9 cellular contexts compared by ENCODE assay signal in the genomic region with DNA sequence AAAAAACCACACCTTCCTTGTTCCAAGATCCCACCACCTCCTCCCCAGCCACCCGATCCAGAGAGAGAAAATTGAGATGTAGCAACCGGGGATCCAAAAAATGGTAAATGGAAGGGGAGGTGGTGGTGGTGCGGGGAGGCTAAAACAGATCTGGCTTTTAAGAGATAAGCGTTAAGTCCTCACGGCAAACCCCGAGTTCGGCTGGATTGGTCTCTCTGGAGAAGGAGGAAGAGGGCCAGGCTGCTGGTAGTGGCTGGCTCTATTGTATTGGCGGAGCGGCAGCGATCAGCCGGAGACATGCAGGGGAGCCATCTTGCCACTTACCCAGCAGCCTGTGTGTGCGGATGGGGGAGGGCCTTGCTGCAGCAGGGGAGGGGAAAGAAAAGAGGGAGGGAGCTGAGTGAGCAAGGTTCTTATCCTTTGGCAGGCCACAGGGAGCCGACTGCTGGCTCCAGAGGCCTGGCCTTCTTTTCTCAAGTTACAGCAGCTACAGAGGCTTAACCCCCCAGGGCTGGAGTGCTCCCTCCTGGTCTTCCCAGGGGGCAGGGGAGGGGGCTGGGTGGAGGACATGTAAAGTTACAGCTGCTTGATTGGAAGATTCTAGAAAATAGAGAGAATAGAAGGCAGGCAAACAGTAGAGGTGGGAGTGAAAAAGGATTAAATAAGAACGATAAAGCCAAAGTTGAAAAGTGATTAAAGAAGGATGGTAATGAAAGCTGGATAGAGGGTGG. TPM values are rescaled to one million over a fixed set of nuclear protein-coding genes. Genes with fewer than 3 reads are reported as not detected.
A peak's percentile ranks its signal among the peaks of the same experiment; 100 is the strongest.
DNase-seq lines count a peak whose midpoint lies in the region; ATAC-seq and TF ChIP-seq lines count a peak whose summit lies in the region.
"Had no signal": no experiment of that assay in that cellular context is flagged by ENCODE, and none has a peak within 500 bp of the region (broad histone marks: within the 10 kb centered on the region; RNA-seq: fewer than 3 reads in every experiment).

No MANE protein-coding gene starts in this region.

- no peaks in the 10 kb centered on the region for H3K9me3 Mint-ChIP-seq in Caco-2 (ENCODE audit: unreplicated experiment)
- H3K9me3 Mint-ChIP-seq in activated T-cell treated with anti-CD3 and anti-CD28 coated beads, Interleukin-2, amount 50 U/mL, for 4 hours = no peaks in the 10 kb centered on the region

- peak overlapping the region; percentile 93 for H3K27ac Mint-ChIP-seq in Caco-2 (ENCODE audit: unreplicated experiment)

- POLR2A ChIA-PET in Caco-2 (lab: Charles Lee) = interaction anchor here (0.6 to 1.0 kb wide), 8 partner anchors 24 to 482 kb away, joined by 3 to 20 read pairs (median 4); a partner anchor contains a TSS

- no peak for TF ChIP-seq EP300 in suprapubic skin (IDR thresholded peaks at IDR 0.05)

- CTCF ChIA-PET in Caco-2 (lab: Charles Lee) = interaction anchor here (0.6 to 3.1 kb wide), 12 partner anchors 9 to 98 kb away, joined by 3 to 24 read pairs (median 4); a partner anchor contains a TSS

- H3K4me3 ChIP-seq in Caco-2 (ENCODE audit: low read depth, low read length) = peak overlapping the region; percentile 79
- peak overlapping the region; percentile 93 for H3K4me3 ChIP-seq in neuron (ENCODE audit: low read length)
- H3K4me3 ChIP-seq in suprapubic skin = peak overlapping the region; percentile 72

- H3K36me3 Mint-ChIP-seq in Caco-2 (ENCODE audit: insufficient read depth, unreplicated experiment) = peaks cover 90% of the 10 kb centered on the region
- peaks cover 28% of the 10 kb centered on the region for H3K36me3 Mint-ChIP-seq in activated T-cell treated with anti-CD3 and anti-CD28 coated beads, Interleukin-2, amount 50 U/mL, for 4 hours (ENCODE audit: insufficient read depth)

- no peaks in the 10 kb centered on the region for H3K9me3 ChIP-seq in Caco-2
- H3K9me3 ChIP-seq in KOPT-K1 (ENCODE audit: insufficient read depth, low read length, poor library complexity, severe bottlenecking) = no peaks in the 10 kb centered on the region
- no peaks in the 10 kb centered on the region for H3K9me3 ChIP-seq in neuron (ENCODE audit: low read length)
- no peaks in the 10 kb centered on the region for H3K9me3 ChIP-seq in suprapubic skin

- no peaks in the 10 kb centered on the region for H3K27me3 Mint-ChIP-seq in Caco-2 (ENCODE audit: insufficient read depth, unreplicated experiment)
- H3K27me3 Mint-ChIP-seq in activated T-cell treated with anti-CD3 and anti-CD28 coated beads, Interleukin-2, amount 50 U/mL, for 4 hours (ENCODE audit: low read depth) = no peaks in the 10 kb centered on the region

- DNase-seq in Caco-2 = peak; percentile 86 to 90
- DNase-seq in activated T-cell treated with anti-CD3 and anti-CD28 coated beads, Interleukin-2, amount 50 U/mL, for 4 hours = peak; percentile 67
- peak; percentile 93 for DNase-seq in fibroblast of the conjunctiva (ENCODE audit: low read depth)
- peak; percentile 87 to 89 for DNase-seq in suprapubic skin (ENCODE audit: low spot score in 2 of 2)
- no peak for DNase-seq in NCI-H82 treated with DMSO at 0.1 percent for 48 hours (lab: John Stamatoyannopoulos, UW; ENCODE audit: unreplicated experiment)

- H3K4me1 Mint-ChIP-seq in Caco-2 (ENCODE audit: low read depth, unreplicated experiment) = peaks cover 32% of the 10 kb centered on the region
- H3K4me1 Mint-ChIP-seq in activated T-cell treated with anti-CD3 and anti-CD28 coated beads, Interleukin-2, amount 50 U/mL, for 4 hours (ENCODE audit: low read depth) = peaks cover 32% of the 10 kb centered on the region

- intact Hi-C loops in Caco-2 (cut with micrococcal nuclease; ENCODE audit: unreplicated experiment) = loop anchor here (2.0 kb wide), 1 partner anchor 23 kb away; a partner anchor contains a TSS

- H3K4me3 Mint-ChIP-seq in Caco-2 (ENCODE audit: unreplicated experiment) = peak overlapping the region; percentile 100
- H3K4me3 Mint-ChIP-seq in activated T-cell treated with anti-CD3 and anti-CD28 coated beads, Interleukin-2, amount 50 U/mL, for 4 hours = peak overlapping the region; percentile 97

- H2AFZ ChIP-seq in neuron (ENCODE audit: low read depth, low read length) = no peak overlapping the region

- H3K36me3 ChIP-seq in Caco-2 (ENCODE audit: control insufficient read depth, insufficient read depth, low read length) (peaks cover 11% of the 10 kb centered on the region), KOPT-K1 (ENCODE audit: insufficient read depth, low read length) (peaks cover 79% of the 10 kb centered on the region), neuron (ENCODE audit: insufficient read depth, low read length) (peaks cover 55% of the 10 kb centered on the region), suprapubic skin (peaks cover 59% of the 10 kb centered on the region)

- TF ChIP-seq POLR2A in suprapubic skin (IDR thresholded peaks at IDR 0.05) = no peak

- WGBS in suprapubic skin = under 1% methylated on average over 14 of the region's 14 CpGs

- H3K27me3 ChIP-seq in Caco-2 (replicated peaks; ENCODE audit: control insufficient read depth, insufficient read depth, low read length) = no peaks in the 10 kb centered on the region
- H3K27me3 ChIP-seq in neuron (ENCODE audit: insufficient read depth, low read length) = no peaks in the 10 kb centered on the region
- H3K27me3 ChIP-seq in suprapubic skin = no peaks in the 10 kb centered on the region

- no peak for TF ChIP-seq CTCF in Caco-2 (IDR thresholded peaks at IDR 0.05; ENCODE audit: insufficient read depth in 1 of 2, low read depth in 1 of 2, low read length in 1 of 2, severe bottlenecking in 1 of 2, unreplicated experiment in 1 of 2)
- TF ChIP-seq CTCF in suprapubic skin (IDR thresholded peaks at IDR 0.05) = no peak

- H3K4me1 ChIP-seq in Caco-2 = peaks cover 21% of the 10 kb centered on the region
- peaks cover 35% of the 10 kb centered on the region for H3K4me1 ChIP-seq in neuron (ENCODE audit: insufficient read depth, low read length)
- H3K4me1 ChIP-seq in suprapubic skin = peaks cover 51% of the 10 kb centered on the region

- H3K27ac ChIP-seq in KOPT-K1 (ENCODE audit: low read depth, low read length, poor library complexity, severe bottlenecking) = peak overlapping the region; percentile 86
- H3K27ac ChIP-seq in suprapubic skin = peak overlapping the region; percentile 87

- BruUV-seq in Caco-2 (replicated peaks; lab: Mats Ljungman, UMichigan) = no TSS peak

- ATAC-seq in GM21619 (IDR thresholded peaks at IDR 0.05; ENCODE audit: unreplicated experiment) = peak; percentile 87
- ATAC-seq in activated T-cell treated with anti-CD3 and anti-CD28 coated beads, Interleukin-2, amount 50 U/mL, for 4 hours = peak; percentile 97

RNA-seq across cellular contexts. Expression of a gene that starts 14.1 kb away (rescaled TPM):
- total RNA-seq in Caco-2 (2022) = 7.9 TPM in 2 replicates
- under 1 TPM; 0.51 to 0.87 (median 0.65) TPM for total RNA-seq in activated T-cell treated with anti-CD3 and anti-CD28 coated beads, Interleukin-2, amount 50 U/mL, for 4 hours
- total RNA-seq in suprapubic skin = 1 to 10 TPM; 3.4 to 8.4 (median 5.7) TPM

RNA-seq across cellular contexts. Expression of a gene that starts 23.5 kb away (rescaled TPM):
- total RNA-seq in Caco-2 (2022) (193 and 201 TPM in 2 replicates), suprapubic skin (100 to 1,000 TPM in 2 of 4 donors, 10 to 100 TPM in 2; 78.7 to 217 (median 103) TPM)
- 100 to 1,000 TPM; 195 to 200 (median 196) TPM for total RNA-seq in activated T-cell treated with anti-CD3 and anti-CD28 coated beads, Interleukin-2, amount 50 U/mL, for 4 hours

RNA-seq across cellular contexts. Expression of a gene that starts 23.9 kb away (rescaled TPM):
- total RNA-seq in Caco-2 (2022) (46.3 and 52.0 TPM in 2 replicates), suprapubic skin (10 to 100 TPM; 10.1 to 22.7 (median 18.6) TPM)
- 10 to 100 TPM; 34.6 to 39.9 (median 36.9) TPM for total RNA-seq in activated T-cell treated with anti-CD3 and anti-CD28 coated beads, Interleukin-2, amount 50 U/mL, for 4 hours

RNA-seq across cellular contexts. Expression of a gene that starts 29.4 kb away (rescaled TPM):
- total RNA-seq in Caco-2 (2022) = not detected in 2 replicates
- not detected for total RNA-seq in activated T-cell treated with anti-CD3 and anti-CD28 coated beads, Interleukin-2, amount 50 U/mL, for 4 hours
- not detected for total RNA-seq in suprapubic skin
- total RNA-seq: subcutaneous adipose tissue had no signal

RNA-seq across cellular contexts. Expression of a gene that starts 33.4 kb away (rescaled TPM):
- total RNA-seq in Caco-2 (2022) = not detected in 2 replicates
- total RNA-seq in activated T-cell treated with anti-CD3 and anti-CD28 coated beads, Interleukin-2, amount 50 U/mL, for 4 hours = not detected
- not detected for total RNA-seq in suprapubic skin
- total RNA-seq: subcutaneous adipose tissue had no signal
